In genomic region chr5:109195667-109196066, GRCh38 we compare ENCODE assay signal across 14 cellular contexts.
DNase-seq lines count a peak whose midpoint lies in the region; ATAC-seq and TF ChIP-seq lines count a peak whose summit lies in the region.
"Had no signal": no experiment of that assay in that cellular context is flagged by ENCODE, and none has a peak within 500 bp of the region (broad histone marks: within the 10 kb centered on the region; RNA-seq: fewer than 3 reads in every experiment).

No MANE protein-coding gene starts in this region.

- in situ Hi-C loops in HAP-1 (cut with MboI; ENCODE audit: low sequenced_read_pairs), result no loop called here

- CTCF ChIA-PET in WTC11 (lab: Charles Lee), result no interaction called here

- H3K27me3 ChIP-seq in HAP-1 (ENCODE audit: low read depth), result no peaks in the 10 kb centered on the region
- H3K27me3 ChIP-seq in iPS-18a (ENCODE audit: control insufficient read depth, insufficient read depth, low read length), result no peaks in the 10 kb centered on the region

- peak overlapping the region; percentile 26; the same call in 1 of the 2 replicates for H3K4me3 Mint-ChIP-seq in WTC11
- H3K4me3 Mint-ChIP-seq: CD4-positive, alpha-beta memory T cell had no signal

- ATAC-seq in WTC11, result peak; percentile 22

- H3K9ac ChIP-seq in iPS-18a (ENCODE audit: low read length), result no peak overlapping the region

- H3K36me3 Mint-ChIP-seq in WTC11, result no peaks in the 10 kb centered on the region
- H3K36me3 Mint-ChIP-seq: CD4-positive, alpha-beta memory T cell had no signal

- H3K27ac Mint-ChIP-seq in WTC11, result no peak overlapping the region
- H3K27ac Mint-ChIP-seq: CD4-positive, alpha-beta memory T cell had no signal

- TF ChIP-seq CTCF in WTC11 (IDR thresholded peaks at IDR 0.05), result no peak

- peaks cover 62% of the 10 kb centered on the region for H3K4me1 Mint-ChIP-seq in WTC11

- no peaks in the 10 kb centered on the region for H3K9me3 Mint-ChIP-seq in WTC11

- no peaks in the 10 kb centered on the region for H3K36me3 ChIP-seq in HAP-1 (replicated peaks)
- H3K36me3 ChIP-seq in iPS-18a (ENCODE audit: control insufficient read depth, low read depth, low read length), result no peaks in the 10 kb centered on the region

- POLR2A ChIA-PET in WTC11 (lab: Charles Lee), result no interaction called here

- H3K27me3 Mint-ChIP-seq in WTC11 (ENCODE audit: low read depth), result no peaks in the 10 kb centered on the region

- H3K4me1 ChIP-seq in HAP-1, result peaks cover 30% of the 10 kb centered on the region
- H3K4me1 ChIP-seq in iPS-18a (ENCODE audit: control insufficient read depth, low read depth, low read length), result peaks cover 55% of the 10 kb centered on the region

- DNase-seq in HAP-1 (ENCODE audit: low spot score in 2 of 2) (peak; percentile 9 to 48), WTC11 (ENCODE audit: low spot score) (no peak), NCI-H2227 (lab: John Stamatoyannopoulos, UW; ENCODE audit: unreplicated experiment) (no peak), NCI-H446 treated with DMSO at 0.1 percent for 48 hours (lab: John Stamatoyannopoulos, UW) (no peak), NCI-H1436 (lab: John Stamatoyannopoulos, UW) (no peak)
- no peak for DNase-seq in stimulated activated CD4-positive, alpha-beta T cell treated with anti-CD3 and anti-CD28 coated beads, Interleukin-4, amount 100 ng/mL, for 1 hour
- DNase-seq: C1 segment of cervical spinal cord; Calu3; CD4-positive, alpha-beta memory T cell; COR-L47; DMS53; GF-D8; HCEC 1CT had no signal

- no peak overlapping the region for H3K27ac ChIP-seq in iPS-18a (ENCODE audit: low read length)

- H3K9me3 ChIP-seq in HAP-1 (no peaks in the 10 kb centered on the region), iPS-18a (ENCODE audit: control insufficient read depth, low read depth, low read length) (no peaks in the 10 kb centered on the region)

- no peak overlapping the region for H3K4me3 ChIP-seq in HAP-1
- H3K4me3 ChIP-seq in iPS-18a (ENCODE audit: low read length), result peak overlapping the region; percentile 24

TF ChIP-seq in WTC11, 78 proteins besides CTCF, POLR2A, EP300 and RAD21:
- TF ChIP-seq ETV6 (CRISPR knock-in tag; IDR thresholded peaks at IDR 0.05), result no peak
- TF ChIP-seq CBFB (CRISPR knock-in tag; IDR thresholded peaks at IDR 0.05; ENCODE audit: low read depth), result no peak
- TF ChIP-seq NFE2L1 (CRISPR knock-in tag; IDR thresholded peaks at IDR 0.05), result no peak
- no peak for TF ChIP-seq NFYB (CRISPR knock-in tag; conservative IDR thresholded peaks at IDR 0.05; ENCODE audit: low read depth)
TF ChIP-seq in WTC11: peak in this region for 0.

Comparison
In these comparisons a context has a peak if more than half of its experiments do, and no peak if none do; other contexts are left out.
1. DNase-seq: peak in HAP-1 (2 of 2); none in WTC11 (single experiment), stimulated activated CD4-positive, alpha-beta T cell treated with anti-CD3 and anti-CD28 coated beads, Interleukin-4, amount 100 ng/mL, for 1 hour (single experiment), NCI-H2227 (single experiment), NCI-H446 treated with DMSO at 0.1 percent for 48 hours (single experiment) and NCI-H1436 (single experiment).